In genomic region chr1:171359345-171359648, GRCh38 we compare ENCODE assay signal across 5 cellular contexts. TPM values are rescaled to one million over a fixed set of nuclear protein-coding genes. Genes with fewer than 3 reads are reported as not detected.
DNase-seq lines count a peak whose midpoint lies in the region; ATAC-seq, FAIRE-seq and TF ChIP-seq lines count a peak whose summit lies in the region.
"Not testable (repeated sequence)": the region's sequence is repeated elsewhere in the genome, so short reads cannot be mapped to it uniquely, and the experiment has no call there.

No MANE protein-coding gene starts in this region.

- not testable (repeated sequence) for H3K4me3 Mint-ChIP-seq in nephron

- H3K4me1 ChIP-seq in colonic mucosa; mucosa of descending colon (ENCODE audit: low read depth): not testable (repeated sequence)
- H3K4me1 ChIP-seq in kidney (ENCODE audit: control insufficient read depth in 1 of 2, insufficient read depth in 1 of 2, low read depth in 1 of 2, low read length in 2 of 2), result peaks cover 13 to 23% of the 10 kb centered on the region in 2 donors
- H3K4me1 ChIP-seq in transverse colon, result peaks cover 0 to 20% (median 7%) of the 10 kb centered on the region in 4 donors

- DNase-seq in colonic mucosa (peak; percentile 29), mucosa of descending colon (peak in 2 of 3 donors; percentile 26 to 35)
- not testable (repeated sequence) for DNase-seq in kidney, transverse colon

- 81% methylated on average over 7 of the region's 7 CpGs; no CpG with 5 or more reads in 1 of the 2 donors for WGBS in transverse colon (ENCODE audit: low coverage in 1 of 2), 2 donors

- TF ChIP-seq POLR2A in transverse colon (IDR thresholded peaks at IDR 0.05), result not testable (repeated sequence)

- not testable (repeated sequence) for FAIRE-seq in kidney (lab: Jason Lieb, UNC)

- H3K36me3 Mint-ChIP-seq in nephron (ENCODE audit: low read depth), result not testable (repeated sequence)

- peak; percentile 34 for ATAC-seq in mucosa of descending colon

- TF ChIP-seq CTCF in colonic mucosa (IDR thresholded peaks at IDR 0.05); kidney (IDR thresholded peaks at IDR 0.05; ENCODE audit: borderline replicate concordance, extremely low read depth, insufficient read depth); mucosa of descending colon (IDR thresholded peaks at IDR 0.05); nephron (IDR thresholded peaks at IDR 0.05; ENCODE audit: unreplicated experiment in 3 of 3); transverse colon (IDR thresholded peaks at IDR 0.05): not testable (repeated sequence)

- not testable (repeated sequence) for H3K27me3 ChIP-seq in colonic mucosa, transverse colon

- H3K9me3 Mint-ChIP-seq in nephron, result peaks cover 22% of the 10 kb centered on the region

- H3K9ac ChIP-seq in colonic mucosa (ENCODE audit: low read depth in 2 of 2, low read length in 2 of 2); kidney (ENCODE audit: low read length in 2 of 2): not testable (repeated sequence)

- H3K4me3 ChIP-seq in colonic mucosa; kidney (ENCODE audit: low read length in 2 of 2); mucosa of descending colon: not testable (repeated sequence)
- H3K4me3 ChIP-seq in transverse colon, result peak overlapping the region in 1 of 4 donors; percentile 12

- H3K36me3 ChIP-seq in colonic mucosa; kidney (ENCODE audit: control insufficient read depth in 1 of 2, insufficient read depth in 2 of 2, low read length in 2 of 2); mucosa of descending colon (ENCODE audit: low read depth); transverse colon: not testable (repeated sequence)

- not testable (repeated sequence) for H3K4me1 Mint-ChIP-seq in nephron

- intact Hi-C loops in colonic mucosa (cut with DNase I); kidney (cut with DNase I); mucosa of descending colon (cut with DNase I, micrococcal nuclease); transverse colon (cut with DNase I; ENCODE audit: low total_unique reads): not testable (repeated sequence)

- H3K27ac ChIP-seq in colonic mucosa (peak overlapping the region; percentile 72), kidney (ENCODE audit: low read depth in 2 of 2, low read length in 2 of 2) (peak overlapping the region; percentile 20 to 71), transverse colon (peak overlapping the region; percentile 39 to 73 (median 70))

- in situ Hi-C loops in transverse colon (cut with MboI; ENCODE audit: low pct_ligation_motif_present in 1 of 4, low pct_unique_long_range_greater_than_20kb in 1 of 4, low sequenced_read_pairs in 3 of 4), result not testable (repeated sequence)

- H3K27ac Mint-ChIP-seq in nephron, result peak overlapping the region in 2 of 3 experiments; percentile 24 to 84

- not testable (repeated sequence) for H3K27me3 Mint-ChIP-seq in nephron (ENCODE audit: low read depth)

- TF ChIP-seq EP300 in transverse colon (IDR thresholded peaks at IDR 0.05; ENCODE audit: low read depth), result not testable (repeated sequence)

- H3K9me3 ChIP-seq in colonic mucosa; kidney (ENCODE audit: control insufficient read depth in 1 of 2, low read length in 2 of 2); mucosa of descending colon; transverse colon: not testable (repeated sequence)

RNA-seq across cellular contexts. Expression of gene FMO4, which starts 45.3 kb away (rescaled TPM):
- 1 to 10 TPM; 2.2 to 5.7 TPM for total RNA-seq in colonic mucosa
- total RNA-seq in kidney, result 10.6 TPM
- 25.8 TPM for polyA plus RNA-seq in kidney (ENCODE audit: insufficient read depth, low read depth, low replicate concordance)
- total RNA-seq in mucosa of descending colon, result 10 to 100 TPM in 1 of 3 donors, 1 to 10 TPM in 2; 5.4 to 14.6 (median 8.7) TPM
- 100 to 1,000 TPM in 1 of 4 donors, 10 to 100 TPM in 1, 1 to 10 TPM in 1, under 1 TPM in 1; 1.00 to 178 (median 17.6) TPM for total RNA-seq in transverse colon
